Comparison of ENCODE assay signal across 12 cellular contexts in the genomic region with DNA sequence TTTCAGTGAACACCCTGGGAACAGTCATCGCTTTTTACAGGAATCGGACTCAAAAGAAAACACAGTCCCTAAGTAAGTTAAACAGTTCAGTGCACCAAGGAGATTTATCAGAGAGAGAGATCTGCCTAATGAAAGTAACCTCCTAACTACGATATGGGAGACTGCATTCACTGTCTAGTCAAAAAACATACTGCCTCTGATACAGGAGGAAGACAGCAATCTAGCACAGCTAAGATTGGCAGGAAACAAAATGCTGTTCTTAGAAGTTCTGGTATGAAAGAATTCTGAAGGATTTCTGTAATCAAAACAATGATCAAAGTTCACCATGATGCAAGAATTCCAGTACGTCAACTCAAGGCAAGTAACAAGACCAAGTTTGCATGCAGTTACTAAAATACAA.
DNase-seq lines count a peak whose midpoint lies in the region; ATAC-seq and TF ChIP-seq lines count a peak whose summit lies in the region.
"Had no signal": no experiment of that assay in that cellular context is flagged by ENCODE, and none has a peak within 500 bp of the region (broad histone marks: within the 10 kb centered on the region; RNA-seq: fewer than 3 reads in every experiment).

No MANE protein-coding gene starts in this region.

- peaks cover 2% of the 10 kb centered on the region for H3K27me3 Mint-ChIP-seq in CD8-positive, alpha-beta T cell (ENCODE audit: low read depth)
- no peaks in the 10 kb centered on the region for H3K27me3 Mint-ChIP-seq in osteocyte (ENCODE audit: unreplicated experiment)

- peaks cover 15% of the 10 kb centered on the region for H3K4me1 ChIP-seq in CD8-positive, alpha-beta T cell (ENCODE audit: insufficient read depth, low read length)
- H3K4me1 ChIP-seq in A673 (ENCODE audit: insufficient read depth, low read length, poor library complexity, severe bottlenecking) = no peaks in the 10 kb centered on the region

- H3K27me3 ChIP-seq in CD8-positive, alpha-beta T cell (ENCODE audit: insufficient read depth, low read length) = no peaks in the 10 kb centered on the region
- H3K27me3 ChIP-seq in A673 (replicated peaks; ENCODE audit: insufficient read depth, low read depth, low read length, poor library complexity) = no peaks in the 10 kb centered on the region
- H3K27me3 ChIP-seq: BE2C, SJCRH30 had no signal

- no peaks in the 10 kb centered on the region for H3K36me3 ChIP-seq in CD8-positive, alpha-beta T cell (ENCODE audit: insufficient read depth, low read length)
- no peaks in the 10 kb centered on the region for H3K36me3 ChIP-seq in A673 (ENCODE audit: insufficient read depth, low read length, poor library complexity, severe bottlenecking)
- H3K36me3 ChIP-seq: BE2C, SJCRH30 had no signal

- POLR2A ChIA-PET in CD8-positive, alpha-beta T cell (lab: Charles Lee) = interaction anchor here (1.8 kb wide), 1 partner anchor 9 kb away, joined by 7 read pairs; no protein-coding TSS in a partner anchor
- POLR2A ChIA-PET in A673 (lab: Charles Lee; ENCODE audit: low non-redundant PET) = no interaction called here

- CTCF ChIA-PET in CD8-positive, alpha-beta T cell (lab: Charles Lee) = interaction anchor here (1.2 to 1.4 kb wide), 2 partner anchors 49 to 192 kb away, joined by 3 read pairs; no protein-coding TSS in a partner anchor
- CTCF ChIA-PET in A673 (lab: Charles Lee) = no interaction called here

- peak overlapping the region; percentile 9 for H3K4me3 Mint-ChIP-seq in CD8-positive, alpha-beta T cell
- H3K4me3 Mint-ChIP-seq in osteocyte (ENCODE audit: unreplicated experiment) = peak overlapping the region; percentile 41

- peak overlapping the region; percentile 53 for H3K27ac Mint-ChIP-seq in CD8-positive, alpha-beta T cell
- peak overlapping the region; percentile 74 for H3K27ac Mint-ChIP-seq in osteocyte (ENCODE audit: unreplicated experiment)

- H3K4me1 Mint-ChIP-seq in CD8-positive, alpha-beta T cell (ENCODE audit: low read depth) = peaks cover 22% of the 10 kb centered on the region
- H3K4me1 Mint-ChIP-seq in osteocyte (ENCODE audit: unreplicated experiment) = peaks cover 28% of the 10 kb centered on the region

- ATAC-seq in CD8-positive, alpha-beta T cell = peak; percentile 81
- no peak for ATAC-seq in HG03039 (IDR thresholded peaks at IDR 0.05; ENCODE audit: unreplicated experiment)
- ATAC-seq in HG03460 (IDR thresholded peaks at IDR 0.05; ENCODE audit: unreplicated experiment) = no peak

- H3K9me3 ChIP-seq in CD8-positive, alpha-beta T cell (ENCODE audit: low read length) = no peaks in the 10 kb centered on the region
- H3K9me3 ChIP-seq in A673 (ENCODE audit: low read depth, low read length, poor library complexity, severe bottlenecking) = no peaks in the 10 kb centered on the region
- H3K9me3 ChIP-seq: BE2C, SJCRH30 had no signal

- no peak overlapping the region for H3K4me3 ChIP-seq in CD8-positive, alpha-beta T cell (ENCODE audit: low read depth, low read length)
- peak overlapping the region; percentile 47 for H3K4me3 ChIP-seq in WI38 (ENCODE audit: low read depth, low read length)
- no peak overlapping the region for H3K4me3 ChIP-seq in A673 (ENCODE audit: low read depth, low read length, poor library complexity, severe bottlenecking)
- H3K4me3 ChIP-seq: SJCRH30 had no signal

- H3K27ac ChIP-seq in CD8-positive, alpha-beta T cell (ENCODE audit: low read depth, low read length) = no peak overlapping the region
- no peak overlapping the region for H3K27ac ChIP-seq in A673 (ENCODE audit: low read depth, low read length, poor library complexity, severe bottlenecking)
- H3K27ac ChIP-seq: SJCRH30 had no signal

- DNase-seq in CD8-positive, alpha-beta T cell = no peak
- DNase-seq in fibroblast of peridontal ligament (ENCODE audit: extremely low read depth) (peak; percentile 87), osteocyte (ENCODE audit: extremely low spot score, unreplicated experiment) (no peak), A673 (ENCODE audit: low spot score) (no peak), cerebellar cortex (ENCODE audit: low spot score) (no peak)
- DNase-seq: activated naive CD4-positive, alpha-beta T cell treated with anti-CD3 and anti-CD28 coated beads, Interleukin-2, amount 50 U/mL, for 16 hours; BE2C; NCI-H1417 treated with DMSO at 0.1 percent for 48 hours; SJCRH30 had no signal

- intact Hi-C loops in CD8-positive, alpha-beta T cell (cut with DNase I, micrococcal nuclease) = no loop called here
- intact Hi-C loops in A673 (cut with micrococcal nuclease; ENCODE audit: unreplicated experiment) = no loop called here

- no peak for TF ChIP-seq CTCF in CD8-positive, alpha-beta T cell (IDR thresholded peaks at IDR 0.05)
- TF ChIP-seq CTCF in WI38 (IDR thresholded peaks at IDR 0.05; ENCODE audit: low read depth, low read length) (no peak), osteocyte (IDR thresholded peaks at IDR 0.05) (no peak), A673 (conservative IDR thresholded peaks at IDR 0.05; ENCODE audit: low read depth, low read length) (no peak)

- no TSS peak for BruUV-seq in A673 (replicated peaks; lab: Mats Ljungman, UMichigan)

- no peaks in the 10 kb centered on the region for H3K9me3 Mint-ChIP-seq in CD8-positive, alpha-beta T cell
- no peaks in the 10 kb centered on the region for H3K9me3 Mint-ChIP-seq in osteocyte (ENCODE audit: unreplicated experiment)

- H3K36me3 Mint-ChIP-seq in CD8-positive, alpha-beta T cell = no peaks in the 10 kb centered on the region
- no peaks in the 10 kb centered on the region for H3K36me3 Mint-ChIP-seq in osteocyte (ENCODE audit: unreplicated experiment)
